In the genomic region with DNA sequence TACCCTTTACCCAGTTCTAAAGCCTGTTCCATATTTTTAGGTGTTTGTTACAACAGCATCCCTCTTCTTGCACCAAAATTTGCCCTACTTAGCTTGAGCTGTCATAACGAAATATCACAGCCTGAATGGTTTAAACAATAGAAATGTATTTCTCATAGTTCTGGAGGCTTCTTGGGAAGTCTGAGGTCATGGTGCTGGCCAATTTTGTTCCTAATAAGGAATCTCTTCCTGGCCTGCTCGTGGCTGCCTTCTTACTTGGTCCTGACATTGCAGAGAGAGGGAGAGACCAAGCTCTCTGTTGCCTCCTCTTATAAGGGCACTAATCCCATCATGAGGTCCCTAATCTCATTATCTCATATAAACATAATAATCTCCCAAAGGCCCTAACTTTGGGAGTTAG, we compare ENCODE assay signal across 15 cellular contexts.
DNase-seq lines count a peak whose midpoint lies in the region; ATAC-seq and TF ChIP-seq lines count a peak whose summit lies in the region.
"Had no signal": no experiment of that assay in that cellular context is flagged by ENCODE, and none has a peak within 500 bp of the region (broad histone marks: within the 10 kb centered on the region; RNA-seq: fewer than 3 reads in every experiment).

No MANE protein-coding gene starts in this region.

- peaks cover 0 to 7% of the 10 kb centered on the region in 2 donors for H3K36me3 Mint-ChIP-seq in activated T-cell treated with anti-CD3 and anti-CD28 coated beads, Interleukin-2, amount 50 U/mL, for 72 hours (ENCODE audit: insufficient read depth in 2 of 2)
- H3K36me3 Mint-ChIP-seq in chondrocyte (ENCODE audit: low read depth), result no peaks in the 10 kb centered on the region
- H3K36me3 Mint-ChIP-seq: CD4-positive, alpha-beta memory T cell; IgD-negative memory B cell had no signal

- peaks cover 11 to 16% of the 10 kb centered on the region in 2 donors for H3K9me3 Mint-ChIP-seq in activated T-cell treated with anti-CD3 and anti-CD28 coated beads, Interleukin-2, amount 50 U/mL, for 72 hours
- H3K9me3 Mint-ChIP-seq in chondrocyte (ENCODE audit: low read depth), result peaks cover 30% of the 10 kb centered on the region

- H3K4me3 ChIP-seq in choroid plexus epithelial cell (ENCODE audit: low read depth, low read length), result no peak overlapping the region
- H3K4me3 ChIP-seq in WERI-Rb-1 (ENCODE audit: low read depth, low read length), result no peak overlapping the region
- H3K4me3 ChIP-seq: HAP-1 had no signal

- ATAC-seq in activated T-cell treated with anti-CD3 and anti-CD28 coated beads, Interleukin-2, amount 50 U/mL, for 72 hours (replicated peaks in 1 of 2), result no peak
- no peak for ATAC-seq in left colon

- no peaks in the 10 kb centered on the region for H3K36me3 ChIP-seq in WERI-Rb-1
- H3K36me3 ChIP-seq: BE2C, HAP-1 had no signal

- peak overlapping the region; percentile 39 for H3K27ac Mint-ChIP-seq in activated T-cell treated with anti-CD3 and anti-CD28 coated beads, Interleukin-2, amount 50 U/mL, for 72 hours
- no peak overlapping the region for H3K27ac Mint-ChIP-seq in chondrocyte (ENCODE audit: unreplicated experiment)
- H3K27ac Mint-ChIP-seq: CD4-positive, alpha-beta memory T cell; IgD-negative memory B cell had no signal

- H3K27me3 Mint-ChIP-seq in activated T-cell treated with anti-CD3 and anti-CD28 coated beads, Interleukin-2, amount 50 U/mL, for 72 hours (ENCODE audit: low read depth), result no peaks in the 10 kb centered on the region
- no peaks in the 10 kb centered on the region for H3K27me3 Mint-ChIP-seq in chondrocyte (ENCODE audit: low read depth)
- H3K27me3 Mint-ChIP-seq: CD4-positive, alpha-beta memory T cell; IgD-negative memory B cell had no signal

- no peak overlapping the region for H3K27ac ChIP-seq in WERI-Rb-1
- H3K27ac ChIP-seq: C4-2B had no signal

- H3K4me3 Mint-ChIP-seq in activated T-cell treated with anti-CD3 and anti-CD28 coated beads, Interleukin-2, amount 50 U/mL, for 72 hours, result no peak overlapping the region
- no peak overlapping the region for H3K4me3 Mint-ChIP-seq in chondrocyte (ENCODE audit: unreplicated experiment)
- H3K4me3 Mint-ChIP-seq: CD4-positive, alpha-beta memory T cell; IgD-negative memory B cell had no signal

- intact Hi-C loops in left colon (cut with DNase I, micrococcal nuclease), result no loop called here

- H3K9me3 ChIP-seq in WERI-Rb-1 (ENCODE audit: severe bottlenecking), result peaks cover 3% of the 10 kb centered on the region
- H3K9me3 ChIP-seq: BE2C, HAP-1 had no signal

- TF ChIP-seq CTCF in choroid plexus epithelial cell (conservative IDR thresholded peaks at IDR 0.05; ENCODE audit: low read depth, low read length), result no peak
- no peak for TF ChIP-seq CTCF in WERI-Rb-1 (IDR thresholded peaks at IDR 0.05; ENCODE audit: low read depth, low read length)
- TF ChIP-seq CTCF in chondrocyte (IDR thresholded peaks at IDR 0.05), result no peak

- no peaks in the 10 kb centered on the region for H3K4me1 Mint-ChIP-seq in activated T-cell treated with anti-CD3 and anti-CD28 coated beads, Interleukin-2, amount 50 U/mL, for 72 hours (ENCODE audit: low read depth)
- no peaks in the 10 kb centered on the region for H3K4me1 Mint-ChIP-seq in chondrocyte (ENCODE audit: low read depth)
- H3K4me1 Mint-ChIP-seq: CD4-positive, alpha-beta memory T cell; IgD-negative memory B cell had no signal

- DNase-seq in activated T-cell treated with anti-CD3 and anti-CD28 coated beads, Interleukin-2, amount 50 U/mL, for 72 hours, result no peak
- no peak for DNase-seq in activated T-cell treated with anti-CD3 and anti-CD28 coated beads, Interleukin-2, amount 50 U/mL, for 48 hours
- DNase-seq in choroid plexus epithelial cell (ENCODE audit: low read depth) (peak; percentile 35), iris pigment epithelial cell (ENCODE audit: low read depth) (peak; percentile 4), WERI-Rb-1 (no peak), left colon (no peak), chondrocyte (ENCODE audit: low spot score) (no peak)
- DNase-seq: 8988T; BE2C; CD4-positive, alpha-beta memory T cell; DMS79; EL had no signal

- H3K27me3 ChIP-seq in WERI-Rb-1 (ENCODE audit: insufficient read depth, low read depth, severe bottlenecking), result peaks cover 2% of the 10 kb centered on the region
- H3K27me3 ChIP-seq: BE2C had no signal

Comparison
In these comparisons a context has a peak if more than half of its experiments do, and no peak if none do; other contexts are left out.
1. DNase-seq: peak in choroid plexus epithelial cell (single experiment) and iris pigment epithelial cell (single experiment); none in activated T-cell treated with anti-CD3 and anti-CD28 coated beads, Interleukin-2, amount 50 U/mL, for 72 hours (0 of 2), activated T-cell treated with anti-CD3 and anti-CD28 coated beads, Interleukin-2, amount 50 U/mL, for 48 hours (0 of 2), WERI-Rb-1 (single experiment), left colon (0 of 2) and chondrocyte (single experiment).